ENCODE assay signal across 1 cellular context in the genomic region with DNA sequence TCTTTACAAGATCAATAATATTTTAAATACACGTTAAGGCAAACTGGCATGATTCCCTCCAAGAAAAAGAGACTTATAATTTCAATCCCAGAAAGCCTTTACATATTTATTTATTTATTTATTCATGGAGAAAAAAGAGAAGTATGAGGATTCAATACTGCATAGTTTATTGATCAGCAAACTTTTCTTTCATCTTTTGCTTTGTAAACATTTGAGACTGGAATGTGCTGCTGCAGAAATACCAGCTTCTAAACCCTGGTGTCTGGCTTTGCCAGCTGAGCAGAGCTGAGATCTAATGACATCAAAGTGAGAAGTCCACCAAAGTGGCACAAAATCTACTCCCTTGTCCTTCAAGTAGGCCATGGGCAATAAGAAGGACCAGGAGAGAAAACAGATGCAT.
TF ChIP-seq lines count a peak whose summit lies in the region.

No MANE protein-coding gene starts in this region.

TF ChIP-seq in GM12878, 131 proteins besides CTCF, POLR2A, EP300 and RAD21 (continued from another document):
- TF ChIP-seq, protein P1, sequence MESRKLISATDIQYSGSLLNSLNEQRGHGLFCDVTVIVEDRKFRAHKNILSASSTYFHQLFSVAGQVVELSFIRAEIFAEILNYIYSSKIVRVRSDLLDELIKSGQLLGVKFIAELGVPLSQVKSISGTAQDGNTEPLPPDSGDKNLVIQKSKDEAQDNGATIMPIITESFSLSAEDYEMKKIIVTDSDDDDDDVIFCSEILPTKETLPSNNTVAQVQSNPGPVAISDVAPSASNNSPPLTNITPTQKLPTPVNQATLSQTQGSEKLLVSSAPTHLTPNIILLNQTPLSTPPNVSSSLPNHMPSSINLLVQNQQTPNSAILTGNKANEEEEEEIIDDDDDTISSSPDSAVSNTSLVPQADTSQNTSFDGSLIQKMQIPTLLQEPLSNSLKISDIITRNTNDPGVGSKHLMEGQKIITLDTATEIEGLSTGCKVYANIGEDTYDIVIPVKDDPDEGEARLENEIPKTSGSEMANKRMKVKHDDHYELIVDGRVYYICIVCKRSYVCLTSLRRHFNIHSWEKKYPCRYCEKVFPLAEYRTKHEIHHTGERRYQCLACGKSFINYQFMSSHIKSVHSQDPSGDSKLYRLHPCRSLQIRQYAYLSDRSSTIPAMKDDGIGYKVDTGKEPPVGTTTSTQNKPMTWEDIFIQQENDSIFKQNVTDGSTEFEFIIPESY (IDR thresholded peaks at IDR 0.05), result no peak
- TF ChIP-seq CREB1 (IDR thresholded peaks at IDR 0.05; ENCODE audit: low read depth) (no peak), GABPA (IDR thresholded peaks at IDR 0.05; ENCODE audit: low read depth) (no peak), CBFB (IDR thresholded peaks at IDR 0.05; ENCODE audit: low read depth) (no peak), TBL1XR1 (IDR thresholded peaks at IDR 0.05; ENCODE audit: low read depth, low read length) (no peak), SIX5 (IDR thresholded peaks at IDR 0.05; ENCODE audit: low read depth, low read length, severe bottlenecking) (no peak), KAT2A (conservative IDR thresholded peaks at IDR 0.05; ENCODE audit: control insufficient read depth, low read depth, low read length) (no peak), JUNB (IDR thresholded peaks at IDR 0.05) (no peak), ZZZ3 (IDR thresholded peaks at IDR 0.05; ENCODE audit: control insufficient read depth, insufficient read length, low read depth) (no peak)
- TF ChIP-seq, protein P2, sequence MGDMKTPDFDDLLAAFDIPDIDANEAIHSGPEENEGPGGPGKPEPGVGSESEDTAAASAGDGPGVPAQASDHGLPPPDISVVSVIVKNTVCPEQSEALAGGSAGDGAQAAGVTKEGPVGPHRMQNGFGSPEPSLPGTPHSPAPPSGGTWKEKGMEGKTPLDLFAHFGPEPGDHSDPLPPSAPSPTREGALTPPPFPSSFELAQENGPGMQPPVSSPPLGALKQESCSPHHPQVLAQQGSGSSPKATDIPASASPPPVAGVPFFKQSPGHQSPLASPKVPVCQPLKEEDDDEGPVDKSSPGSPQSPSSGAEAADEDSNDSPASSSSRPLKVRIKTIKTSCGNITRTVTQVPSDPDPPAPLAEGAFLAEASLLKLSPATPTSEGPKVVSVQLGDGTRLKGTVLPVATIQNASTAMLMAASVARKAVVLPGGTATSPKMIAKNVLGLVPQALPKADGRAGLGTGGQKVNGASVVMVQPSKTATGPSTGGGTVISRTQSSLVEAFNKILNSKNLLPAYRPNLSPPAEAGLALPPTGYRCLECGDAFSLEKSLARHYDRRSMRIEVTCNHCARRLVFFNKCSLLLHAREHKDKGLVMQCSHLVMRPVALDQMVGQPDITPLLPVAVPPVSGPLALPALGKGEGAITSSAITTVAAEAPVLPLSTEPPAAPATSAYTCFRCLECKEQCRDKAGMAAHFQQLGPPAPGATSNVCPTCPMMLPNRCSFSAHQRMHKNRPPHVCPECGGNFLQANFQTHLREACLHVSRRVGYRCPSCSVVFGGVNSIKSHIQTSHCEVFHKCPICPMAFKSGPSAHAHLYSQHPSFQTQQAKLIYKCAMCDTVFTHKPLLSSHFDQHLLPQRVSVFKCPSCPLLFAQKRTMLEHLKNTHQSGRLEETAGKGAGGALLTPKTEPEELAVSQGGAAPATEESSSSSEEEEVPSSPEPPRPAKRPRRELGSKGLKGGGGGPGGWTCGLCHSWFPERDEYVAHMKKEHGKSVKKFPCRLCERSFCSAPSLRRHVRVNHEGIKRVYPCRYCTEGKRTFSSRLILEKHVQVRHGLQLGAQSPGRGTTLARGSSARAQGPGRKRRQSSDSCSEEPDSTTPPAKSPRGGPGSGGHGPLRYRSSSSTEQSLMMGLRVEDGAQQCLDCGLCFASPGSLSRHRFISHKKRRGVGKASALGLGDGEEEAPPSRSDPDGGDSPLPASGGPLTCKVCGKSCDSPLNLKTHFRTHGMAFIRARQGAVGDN (IDR thresholded peaks at IDR 0.05), result no peak
- TF ChIP-seq, protein P3, sequence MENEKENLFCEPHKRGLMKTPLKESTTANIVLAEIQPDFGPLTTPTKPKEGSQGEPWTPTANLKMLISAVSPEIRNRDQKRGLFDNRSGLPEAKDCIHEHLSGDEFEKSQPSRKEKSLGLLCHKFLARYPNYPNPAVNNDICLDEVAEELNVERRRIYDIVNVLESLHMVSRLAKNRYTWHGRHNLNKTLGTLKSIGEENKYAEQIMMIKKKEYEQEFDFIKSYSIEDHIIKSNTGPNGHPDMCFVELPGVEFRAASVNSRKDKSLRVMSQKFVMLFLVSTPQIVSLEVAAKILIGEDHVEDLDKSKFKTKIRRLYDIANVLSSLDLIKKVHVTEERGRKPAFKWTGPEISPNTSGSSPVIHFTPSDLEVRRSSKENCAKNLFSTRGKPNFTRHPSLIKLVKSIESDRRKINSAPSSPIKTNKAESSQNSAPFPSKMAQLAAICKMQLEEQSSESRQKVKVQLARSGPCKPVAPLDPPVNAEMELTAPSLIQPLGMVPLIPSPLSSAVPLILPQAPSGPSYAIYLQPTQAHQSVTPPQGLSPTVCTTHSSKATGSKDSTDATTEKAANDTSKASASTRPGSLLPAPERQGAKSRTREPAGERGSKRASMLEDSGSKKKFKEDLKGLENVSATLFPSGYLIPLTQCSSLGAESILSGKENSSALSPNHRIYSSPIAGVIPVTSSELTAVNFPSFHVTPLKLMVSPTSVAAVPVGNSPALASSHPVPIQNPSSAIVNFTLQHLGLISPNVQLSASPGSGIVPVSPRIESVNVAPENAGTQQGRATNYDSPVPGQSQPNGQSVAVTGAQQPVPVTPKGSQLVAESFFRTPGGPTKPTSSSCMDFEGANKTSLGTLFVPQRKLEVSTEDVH (IDR thresholded peaks at IDR 0.05; ENCODE audit: low read depth, partially characterized antibody), result no peak
TF ChIP-seq in GM12878: peak in this region for 0.
